32 cellular contexts compared by ENCODE assay signal in the genomic region with DNA sequence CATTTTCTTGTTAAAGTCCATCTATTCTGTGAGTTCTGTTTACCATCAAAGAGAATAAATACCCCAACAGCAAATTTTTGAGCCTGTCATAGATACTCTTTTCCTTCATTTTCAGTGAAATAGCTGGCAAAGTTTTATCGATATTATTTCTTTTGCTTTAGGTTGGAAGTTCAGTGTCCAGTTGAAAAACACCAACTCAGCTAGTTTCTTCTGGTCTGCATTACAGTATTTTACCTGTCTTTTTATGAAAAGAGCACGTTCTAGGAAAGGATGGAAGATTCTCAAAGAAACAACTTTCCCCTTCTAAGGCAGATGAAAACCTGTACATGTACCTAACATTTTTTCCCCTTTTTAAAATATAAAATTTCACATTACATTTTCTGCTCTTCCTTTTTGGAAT.
DNase-seq lines count a peak whose midpoint lies in the region; ATAC-seq, FAIRE-seq and TF ChIP-seq lines count a peak whose summit lies in the region.
"Had no signal": no experiment of that assay in that cellular context is flagged by ENCODE, and none has a peak within 500 bp of the region (broad histone marks: within the 10 kb centered on the region; RNA-seq: fewer than 3 reads in every experiment).

No MANE protein-coding gene starts in this region.

- BruUV-seq in HepG2 (replicated peaks; lab: Mats Ljungman, UMichigan), result no TSS peak
- BruUV-seq in K562 (replicated peaks; lab: Mats Ljungman, UMichigan), result no TSS peak

- H3K4me3 ChIP-seq in HepG2 (replicated peaks in 1 of 3; ENCODE audit: insufficient read depth in 1 of 3, low read depth in 2 of 3, low read length in 3 of 3) (no peak overlapping the region), right lobe of liver (no peak overlapping the region), A549 (no peak overlapping the region), K562 (no peak overlapping the region), Karpas-422 (ENCODE audit: low read length) (no peak overlapping the region)
- H3K4me3 ChIP-seq: BLaER1; BLaER1 treated with 17β-estradiol and CSF1 and Interleukin-3, amounts not matched to agents 10 nM and 100 nM had no signal

- TF ChIP-seq RAD21 in HepG2 (CRISPR knock-in tag; IDR thresholded peaks at IDR 0.05) (no peak), A549 (conservative IDR thresholded peaks at IDR 0.05 in 1 of 2, IDR thresholded peaks at IDR 0.05 in 1 of 2) (no peak), K562 (CRISPR knock-in tag; conservative IDR thresholded peaks at IDR 0.05 in 1 of 2, IDR thresholded peaks at IDR 0.05 in 1 of 2) (no peak)

- H3K9me3 ChIP-seq in HepG2 (ENCODE audit: low read length) (no peaks in the 10 kb centered on the region), right lobe of liver (no peaks in the 10 kb centered on the region), A549 (no peaks in the 10 kb centered on the region), K562 (replicated peaks; ENCODE audit: control insufficient read depth, insufficient read depth, low read depth, low read length) (no peaks in the 10 kb centered on the region), Karpas-422 (ENCODE audit: low read length) (no peaks in the 10 kb centered on the region)
- H3K9me3 ChIP-seq: BE2C; BLaER1; BLaER1 treated with 17β-estradiol and CSF1 and Interleukin-3, amounts not matched to agents 10 nM and 100 nM; Caco-2 had no signal

- 78% methylated on average over 2 of the region's 2 CpGs for WGBS in HepG2 (ENCODE audit: low lambda C conversion rate)
- 85% methylated on average over 2 of the region's 2 CpGs for WGBS in right lobe of liver (ENCODE audit: insufficient coverage, low coverage, low lambda C conversion rate, missing lambda C conversion rate)
- 75% methylated on average over 2 of the region's 2 CpGs for WGBS in A549 (ENCODE audit: missing lambda C conversion rate)
- WGBS in K562 (ENCODE audit: insufficient coverage, low coverage, missing lambda C conversion rate), result 63% methylated on average over 2 of the region's 2 CpGs

- no peaks in the 10 kb centered on the region for H3K9me2 ChIP-seq in Karpas-422 (replicated peaks; ENCODE audit: insufficient read depth, low read length)

- H3K27me3 ChIP-seq in HepG2 (ENCODE audit: control insufficient read depth in 1 of 2, insufficient read depth in 2 of 2, low read length in 2 of 2) (no peaks in the 10 kb centered on the region), right lobe of liver (no peaks in the 10 kb centered on the region), K562 (ENCODE audit: control insufficient read depth in 2 of 2, insufficient read depth in 2 of 2, low read length in 2 of 2) (no peaks in the 10 kb centered on the region), Karpas-422 (ENCODE audit: low read length) (no peaks in the 10 kb centered on the region)
- H3K27me3 ChIP-seq: BE2C; BLaER1; BLaER1 treated with 17β-estradiol and CSF1 and Interleukin-3, amounts not matched to agents 10 nM and 100 nM had no signal

- H3K4me2 ChIP-seq in HepG2 (ENCODE audit: low read depth, low read length), result no peak overlapping the region
- no peak overlapping the region for H3K4me2 ChIP-seq in A549
- no peak overlapping the region for H3K4me2 ChIP-seq in K562 (ENCODE audit: insufficient read depth, low read length)
- no peak overlapping the region for H3K4me2 ChIP-seq in Karpas-422 (ENCODE audit: low read depth, low read length, poor library complexity, severe bottlenecking)
- H3K4me2 ChIP-seq: BLaER1; BLaER1 treated with 17β-estradiol and CSF1 and Interleukin-3, amounts not matched to agents 10 nM and 100 nM had no signal

- H2AFZ ChIP-seq in HepG2 (ENCODE audit: low read length), result no peak overlapping the region
- peak overlapping the region; percentile 56; the same call in 1 of the 2 replicates for H2AFZ ChIP-seq in K562 (ENCODE audit: low read depth, low read length)
- no peak overlapping the region for H2AFZ ChIP-seq in Karpas-422 (ENCODE audit: low read length)

- no peak for DNase-seq in HepG2 (ENCODE audit: low spot score)
- DNase-seq in right lobe of liver, result no peak
- DNase-seq in A549 (ENCODE audit: low read depth in 1 of 2, low spot score in 1 of 2), result no peak
- no peak for DNase-seq in K562 (ENCODE audit: extremely low read depth in 1 of 4, low spot score in 3 of 4)
- DNase-seq in Karpas-422, result no peak
- DNase-seq in NCI-H1048 (lab: John Stamatoyannopoulos, UW), result no peak
- DNase-seq: 8988T; ACHN; AML-193; BE2C; C1 segment of cervical spinal cord; Caco-2; Calu3; CD4-positive, alpha-beta memory T cell; CD4-positive, alpha-beta T cell; CD4-positive, CD25-positive, alpha-beta regulatory T cell; CD8-positive, alpha-beta memory T cell; CD8-positive, alpha-beta T cell; COR-L47; DMS 273 treated with DMSO at 0.1 percent for 48 hours; DMS153; DMS53; DMS79; DMS79 treated with DMSO at 0.1 percent for 48 hours; DND-41; EL had no signal

- TF ChIP-seq EP300 in HepG2 (IDR thresholded peaks at IDR 0.05; ENCODE audit: low read depth in 2 of 2, low read length in 2 of 2) (no peak), HepG2 (CRISPR knock-in tag; IDR thresholded peaks at IDR 0.05; ENCODE audit: borderline replicate concordance) (no peak), A549 (IDR thresholded peaks at IDR 0.05) (no peak), K562 (IDR thresholded peaks at IDR 0.05; ENCODE audit: low read length) (no peak)

- no peak for TF ChIP-seq POLR2A in HepG2 (IDR thresholded peaks at IDR 0.05; ENCODE audit: insufficient read depth in 1 of 2, low read depth in 2 of 2, low read length in 2 of 2)
- TF ChIP-seq POLR2A in right lobe of liver (IDR thresholded peaks at IDR 0.05), result no peak
- TF ChIP-seq POLR2A in A549 (IDR thresholded peaks at IDR 0.05; ENCODE audit: low read length), result no peak
- no peak for TF ChIP-seq POLR2A in K562 (conservative IDR thresholded peaks at IDR 0.05)

- no peaks in the 10 kb centered on the region for H3K9me1 ChIP-seq in K562 (ENCODE audit: control insufficient read depth, insufficient read depth, low read length)

- CTCF ChIA-PET in HepG2 (lab: Yijun Ruan, JAX; ENCODE audit: low intra/inter-chr PET ratio, low total read pairs) (no interaction called here), A549 (lab: Yijun Ruan, JAX) (interaction anchor here (0.6 to 1.2 kb wide), 2 partner anchors 253 to 1293 kb away, joined by 3 read pairs; no protein-coding TSS in a partner anchor), K562 (lab: Yijun Ruan, JAX; ENCODE audit: low intra/inter-chr PET ratio) (no interaction called here)

- POLR2A ChIA-PET in HepG2 (lab: Yijun Ruan, JAX) (no interaction called here), A549 (lab: Yijun Ruan, JAX) (no interaction called here), K562 (lab: Yijun Ruan, JAX) (interaction anchor here (0.5 to 1.8 kb wide), 3 partner anchors 27 to 32 kb away, joined by 3 to 4 read pairs (median 4); no protein-coding TSS in a partner anchor)

- H3K9ac ChIP-seq in HepG2 (ENCODE audit: insufficient read depth, low read depth, low read length) (no peak overlapping the region), K562 (ENCODE audit: insufficient read depth in 1 of 2, low read depth in 2 of 2, low read length in 2 of 2) (no peak overlapping the region), Karpas-422 (ENCODE audit: low read length) (no peak overlapping the region)
- H3K9ac ChIP-seq: BLaER1; BLaER1 treated with 17β-estradiol and CSF1 and Interleukin-3, amounts not matched to agents 10 nM and 100 nM had no signal

- H4K20me1 ChIP-seq in HepG2 (ENCODE audit: insufficient read depth, low read length), result no peaks in the 10 kb centered on the region
- H4K20me1 ChIP-seq in K562 (replicated peaks; ENCODE audit: control insufficient read depth, insufficient read depth, low read length), result no peaks in the 10 kb centered on the region
- no peaks in the 10 kb centered on the region for H4K20me1 ChIP-seq in Karpas-422 (ENCODE audit: insufficient read depth, low read depth, low read length)
- H4K20me1 ChIP-seq: BLaER1; BLaER1 treated with 17β-estradiol and CSF1 and Interleukin-3, amounts not matched to agents 10 nM and 100 nM had no signal

- peaks cover 18% of the 10 kb centered on the region for H3K4me1 ChIP-seq in HepG2 (ENCODE audit: insufficient read depth, low read length)
- no peaks in the 10 kb centered on the region for H3K4me1 ChIP-seq in right lobe of liver
- peaks cover 9% of the 10 kb centered on the region; the same call in 2 of the 3 replicates for H3K4me1 ChIP-seq in A549
- H3K4me1 ChIP-seq in K562 (replicated peaks in 1 of 2; ENCODE audit: control insufficient read depth in 2 of 2, insufficient read depth in 2 of 2, low read length in 2 of 2), result peaks cover 4 to 35% of the 10 kb centered on the region in 2 experiments; a peak in 4 of 5 replicates
- no peaks in the 10 kb centered on the region for H3K4me1 ChIP-seq in Karpas-422 (ENCODE audit: low read length)
- H3K4me1 ChIP-seq: BE2C; BLaER1; BLaER1 treated with 17β-estradiol and CSF1 and Interleukin-3, amounts not matched to agents 10 nM and 100 nM; Caco-2 had no signal

- H3K79me2 ChIP-seq in HepG2 (ENCODE audit: insufficient read depth, low read length) (no peaks in the 10 kb centered on the region), K562 (ENCODE audit: control insufficient read depth, insufficient read depth, low read length) (no peaks in the 10 kb centered on the region), Karpas-422 (ENCODE audit: low read length) (no peaks in the 10 kb centered on the region)

- in situ Hi-C loops in HepG2 (cut with HindIII; ENCODE audit: extremely low pct_ligation_motif_present, low pct_unique_long_range_greater_than_20kb), result no loop called here
- in situ Hi-C loops in K562 (cut with MboI), result no loop called here

- FAIRE-seq in HepG2 (lab: Jason Lieb, UNC) (no peak), A549 (lab: Jason Lieb, UNC) (no peak), K562 (lab: Jason Lieb, UNC) (no peak)
- FAIRE-seq: A204.1, D721Med had no signal

- no peak for ATAC-seq in HepG2
- ATAC-seq in right lobe of liver, result no peak
- no peak for ATAC-seq in A549
- no peak for ATAC-seq in K562
- ATAC-seq: CD8-positive, alpha-beta T cell had no signal

- H3K27ac ChIP-seq in HepG2 (ENCODE audit: extremely low read length, insufficient read depth, low read length), result no peak overlapping the region
- no peak overlapping the region for H3K27ac ChIP-seq in right lobe of liver
- H3K27ac ChIP-seq in A549, result no peak overlapping the region
- H3K27ac ChIP-seq in K562 (ENCODE audit: extremely low read depth, low read depth, low read length), result no peak overlapping the region
- H3K27ac ChIP-seq in Karpas-422 (ENCODE audit: low read length), result no peak overlapping the region
- H3K27ac ChIP-seq: 22Rv1; BLaER1; BLaER1 treated with 17β-estradiol and CSF1 and Interleukin-3, amounts not matched to agents 10 nM and 100 nM; C4-2B had no signal

- intact Hi-C loops in HepG2 (cut with micrococcal nuclease; ENCODE audit: unreplicated experiment) (no loop called here), right lobe of liver (cut with DNase I) (no loop called here), K562 (cut with micrococcal nuclease) (no loop called here)

- no peak for TF ChIP-seq CTCF in HepG2 (CRISPR knock-in tag; IDR thresholded peaks at IDR 0.05)
- no peak for TF ChIP-seq CTCF in right lobe of liver (IDR thresholded peaks at IDR 0.05)
- TF ChIP-seq CTCF in A549 (IDR thresholded peaks at IDR 0.05), result no peak
- no peak for TF ChIP-seq CTCF in K562 (IDR thresholded peaks at IDR 0.05 in 2 of 3, conservative IDR thresholded peaks at IDR 0.05 in 1 of 3; ENCODE audit: insufficient read depth in 2 of 3, low read depth in 1 of 3, low read length in 3 of 3)

- H3K36me3 ChIP-seq in HepG2 (replicated peaks in 1 of 2; ENCODE audit: control insufficient read depth in 1 of 2, insufficient read depth in 2 of 2, low read length in 2 of 2), result no peaks in the 10 kb centered on the region
- H3K36me3 ChIP-seq in right lobe of liver, result no peaks in the 10 kb centered on the region
- H3K36me3 ChIP-seq in K562 (ENCODE audit: control insufficient read depth, insufficient read depth, low read length), result no peaks in the 10 kb centered on the region
- H3K36me3 ChIP-seq in Karpas-422 (ENCODE audit: insufficient read depth, low read length), result no peaks in the 10 kb centered on the region
- H3K36me3 ChIP-seq: BE2C; BLaER1; BLaER1 treated with 17β-estradiol and CSF1 and Interleukin-3, amounts not matched to agents 10 nM and 100 nM had no signal
